Comparison of ENCODE assay signal across 1 cellular context in genomic region chr17:7368597-7368994, GRCh38.
TF ChIP-seq lines count a peak whose summit lies in the region.

No MANE protein-coding gene starts in this region.

TF ChIP-seq in HEK293, 187 proteins besides CTCF, POLR2A, EP300 and RAD21:
- 0 out of 2 replicates have a peak, but pooled peaks have one; percentile 17 for TF ChIP-seq ZNF366 (tag by site-specific recombination; conservative IDR thresholded peaks at IDR 0.05)
